14 cellular contexts compared by ENCODE assay signal in the genomic region with DNA sequence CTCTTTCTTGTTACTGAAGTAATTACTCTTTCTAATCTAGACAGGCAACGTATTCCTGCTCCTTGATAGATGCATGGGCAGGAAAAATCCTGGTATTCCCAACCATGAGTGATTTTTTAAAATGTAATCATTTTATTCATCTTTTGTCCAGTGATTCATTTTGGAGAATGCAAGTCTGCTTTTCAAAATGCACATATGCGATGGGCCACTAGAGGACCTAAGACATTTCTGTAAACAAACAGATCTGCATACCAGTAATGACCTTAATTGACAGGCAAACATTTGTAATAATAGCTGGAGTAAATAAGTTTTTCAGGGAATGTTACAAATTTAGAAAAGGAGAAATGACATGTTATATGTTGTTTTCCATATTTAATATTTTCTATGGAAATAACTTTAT.
DNase-seq lines count a peak whose midpoint lies in the region; ATAC-seq and TF ChIP-seq lines count a peak whose summit lies in the region.
"Had no signal": no experiment of that assay in that cellular context is flagged by ENCODE, and none has a peak within 500 bp of the region (broad histone marks: within the 10 kb centered on the region; RNA-seq: fewer than 3 reads in every experiment).

No MANE protein-coding gene starts in this region.

- TF ChIP-seq CTCF in heart right ventricle (IDR thresholded peaks at IDR 0.05) (peak in 6 of 9 donors; percentile 12 to 35 (median 22)), right atrium auricular region (IDR thresholded peaks at IDR 0.05) (peak in 1 of 2 donors; percentile 11)

- intact Hi-C loops in heart right ventricle (cut with DNase I), result no loop called here

- H3K4me3 ChIP-seq in heart right ventricle (no peak overlapping the region), right atrium auricular region (no peak overlapping the region)
- H3K4me3 ChIP-seq: tibial artery had no signal

- H3K9me3 ChIP-seq in heart right ventricle (peaks cover 0 to 4% (median 0%) of the 10 kb centered on the region in 11 donors), right atrium auricular region (no peaks in the 10 kb centered on the region)
- H3K9me3 ChIP-seq: tibial artery had no signal

- ATAC-seq in heart right ventricle, result no peak
- ATAC-seq in HG03139 (IDR thresholded peaks at IDR 0.05; ENCODE audit: unreplicated experiment), result no peak

- 68 to 74% methylated on average over 2 of the region's 2 CpGs for WGBS in heart right ventricle, 2 donors

- no peak overlapping the region for H3K27ac ChIP-seq in heart right ventricle
- H3K27ac ChIP-seq in right atrium auricular region, result no peak overlapping the region
- H3K27ac ChIP-seq: tibial artery had no signal

- DNase-seq in heart right ventricle (no peak), right atrium auricular region (ENCODE audit: low spot score) (no peak), SK-MEL-5 (ENCODE audit: low read depth, low spot score) (peak; percentile 3), erythroblast (lab: John Stamatoyannopoulos, UW) (peak; percentile 12 to 21), HPDE6-E6E7 (ENCODE audit: extremely low spot score) (no peak), NOMO-1 treated with DMSO at 0.1 percent for 48 hours (lab: John Stamatoyannopoulos, UW; ENCODE audit: unreplicated experiment) (no peak), NCI-H2107 treated with DMSO at 0.1 percent for 48 hours (lab: John Stamatoyannopoulos, UW; ENCODE audit: unreplicated experiment) (no peak)
- DNase-seq: activated effector memory CD4-positive, alpha-beta T cell treated with Interleukin-2 at 50 U/mL for 16 hours; NCI-H1417 treated with DMSO at 0.1 percent for 48 hours; retina; SIG-M5; stimulated activated CD4-positive, alpha-beta T cell treated with anti-CD3 and anti-CD28 coated beads, Interleukin-1b, Interleukin-23, amount 100 ng/mL, for 48 hours; tibial artery had no signal

- in situ Hi-C loops in SK-MEL-5 (cut with HindIII; ENCODE audit: low pct_unique_long_range_greater_than_20kb, low sequenced_read_pairs), result no loop called here

- H3K4me1 ChIP-seq in heart right ventricle (no peaks in the 10 kb centered on the region), right atrium auricular region (no peaks in the 10 kb centered on the region)
- H3K4me1 ChIP-seq: tibial artery had no signal

- H3K36me3 ChIP-seq in heart right ventricle (no peaks in the 10 kb centered on the region), right atrium auricular region (no peaks in the 10 kb centered on the region)
- H3K36me3 ChIP-seq: tibial artery had no signal

- H3K27me3 ChIP-seq in heart right ventricle (no peaks in the 10 kb centered on the region), right atrium auricular region (no peaks in the 10 kb centered on the region)
- H3K27me3 ChIP-seq: tibial artery had no signal

- TF ChIP-seq POLR2A in erythroblast (IDR thresholded peaks at IDR 0.05; ENCODE audit: low read length), result no peak

Comparison
In these comparisons a context has a peak if more than half of its experiments do, and no peak if none do; other contexts are left out.
1. DNase-seq: peak in SK-MEL-5 (single experiment) and erythroblast (2 of 2); none in heart right ventricle (0 of 2), right atrium auricular region (single experiment), HPDE6-E6E7 (single experiment), NOMO-1 treated with DMSO at 0.1 percent for 48 hours (single experiment) and NCI-H2107 treated with DMSO at 0.1 percent for 48 hours (single experiment).